In genomic region chr6:48962041-48962440, GRCh38 we compare ENCODE assay signal across 18 cellular contexts.
"Had no signal": no experiment of that assay in that cellular context is flagged by ENCODE, and none has a peak within 500 bp of the region (broad histone marks: within the 10 kb centered on the region; RNA-seq: fewer than 3 reads in every experiment).

No MANE protein-coding gene starts in this region.

- H3K36me3 Mint-ChIP-seq: activated naive CD4-positive, alpha-beta T cell treated with anti-CD3 and anti-CD28 coated beads, Interleukin-2, amount 50 U/mL, for 24 hours; memory B cell; naive thymus-derived CD4-positive, alpha-beta T cell had no signal

- H3K27me3 ChIP-seq: adrenal gland, esophagus muscularis mucosa, ovary, suprapubic skin, upper lobe of left lung had no signal

- H3K4me3 Mint-ChIP-seq: activated CD4-positive, alpha-beta memory T cell treated with anti-CD3 and anti-CD28 coated beads, Interleukin-2, amount 10 ng/mL, durations not matched to agents 7 days and 5 days; activated CD4-positive, alpha-beta T cell treated with anti-CD3 and anti-CD28 coated beads for 36 hours; activated naive CD4-positive, alpha-beta T cell treated with anti-CD3 and anti-CD28 coated beads, Interleukin-2, amount 50 U/mL, for 24 hours; activated T-cell treated with anti-CD3 and anti-CD28 coated beads, Interleukin-2, amount 50 U/mL, for 24 hours; memory B cell; naive thymus-derived CD4-positive, alpha-beta T cell; stimulated activated naive CD8-positive, alpha-beta T cell treated with anti-CD3 and anti-CD28 coated beads, Interleukin-15, Interleukin-2, amounts not matched to agents 100 ng/mL and 50 ng/mL, for 24 hours had no signal

- H3K36me3 ChIP-seq: adrenal gland, esophagus muscularis mucosa, ovary, suprapubic skin, upper lobe of left lung, WERI-Rb-1 had no signal

- H3K4me1 ChIP-seq: adrenal gland, esophagus muscularis mucosa, suprapubic skin had no signal

- ATAC-seq: activated CD4-positive, alpha-beta T cell treated with anti-CD3 and anti-CD28 coated beads for 36 hours; left ventricle myocardium superior; mucosa of descending colon; naive thymus-derived CD4-positive, alpha-beta T cell; sciatic nerve had no signal

- H3K27me3 Mint-ChIP-seq: activated CD4-positive, alpha-beta memory T cell treated with anti-CD3 and anti-CD28 coated beads, Interleukin-2, amount 10 ng/mL, durations not matched to agents 7 days and 5 days; activated CD4-positive, alpha-beta T cell treated with anti-CD3 and anti-CD28 coated beads for 36 hours; activated naive CD4-positive, alpha-beta T cell treated with anti-CD3 and anti-CD28 coated beads, Interleukin-2, amount 50 U/mL, for 24 hours; activated T-cell treated with anti-CD3 and anti-CD28 coated beads, Interleukin-2, amount 50 U/mL, for 24 hours; memory B cell; naive thymus-derived CD4-positive, alpha-beta T cell; stimulated activated naive CD8-positive, alpha-beta T cell treated with anti-CD3 and anti-CD28 coated beads, Interleukin-15, Interleukin-2, amounts not matched to agents 100 ng/mL and 50 ng/mL, for 24 hours had no signal

- H3K4me1 Mint-ChIP-seq: activated CD4-positive, alpha-beta memory T cell treated with anti-CD3 and anti-CD28 coated beads, Interleukin-2, amount 10 ng/mL, durations not matched to agents 7 days and 5 days; activated CD4-positive, alpha-beta T cell treated with anti-CD3 and anti-CD28 coated beads for 36 hours; activated naive CD4-positive, alpha-beta T cell treated with anti-CD3 and anti-CD28 coated beads, Interleukin-2, amount 50 U/mL, for 24 hours; memory B cell; naive thymus-derived CD4-positive, alpha-beta T cell had no signal

- H3K27ac Mint-ChIP-seq: activated CD4-positive, alpha-beta memory T cell treated with anti-CD3 and anti-CD28 coated beads, Interleukin-2, amount 10 ng/mL, durations not matched to agents 7 days and 5 days; activated CD4-positive, alpha-beta T cell treated with anti-CD3 and anti-CD28 coated beads for 36 hours; activated naive CD4-positive, alpha-beta T cell treated with anti-CD3 and anti-CD28 coated beads, Interleukin-2, amount 50 U/mL, for 24 hours; activated T-cell treated with anti-CD3 and anti-CD28 coated beads, Interleukin-2, amount 50 U/mL, for 24 hours; memory B cell; naive thymus-derived CD4-positive, alpha-beta T cell; stimulated activated naive CD8-positive, alpha-beta T cell treated with anti-CD3 and anti-CD28 coated beads, Interleukin-15, Interleukin-2, amounts not matched to agents 100 ng/mL and 50 ng/mL, for 24 hours had no signal

- DNase-seq: activated CD4-positive, alpha-beta memory T cell treated with anti-CD3 and anti-CD28 coated beads, Interleukin-2, amount 10 ng/mL, durations not matched to agents 7 days and 5 days; activated CD4-positive, alpha-beta T cell treated with anti-CD3 and anti-CD28 coated beads for 36 hours; activated effector memory CD4-positive, alpha-beta T cell treated with anti-CD3 and anti-CD28 coated beads, Interleukin-2, amount 50 U/mL, for 16 hours; activated T-cell treated with anti-CD3 and anti-CD28 coated beads, Interleukin-2, amount 50 U/mL, for 24 hours; adrenal gland; hypothalamus; left ventricle myocardium superior; mucosa of descending colon; naive thymus-derived CD4-positive, alpha-beta T cell; ovary; upper lobe of left lung; WERI-Rb-1 had no signal

- H3K27ac ChIP-seq: adrenal gland, esophagus muscularis mucosa, ovary, suprapubic skin, upper lobe of left lung, WERI-Rb-1 had no signal

- H3K4me3 ChIP-seq: adrenal gland, esophagus muscularis mucosa, mucosa of descending colon, ovary, suprapubic skin, upper lobe of left lung had no signal

- H3K9me3 ChIP-seq: adrenal gland, esophagus muscularis mucosa, mucosa of descending colon, ovary, suprapubic skin, upper lobe of left lung had no signal
